ENCODE assay signal across 11 cellular contexts in genomic region chr1:18109058-18109755, GRCh38. TPM values are rescaled to one million over a fixed set of nuclear protein-coding genes. Genes with fewer than 3 reads are reported as not detected.
A peak's percentile ranks its signal among the peaks of the same experiment; 100 is the strongest.
DNase-seq lines count a peak whose midpoint lies in the region; ATAC-seq and TF ChIP-seq lines count a peak whose summit lies in the region.
"Had no signal": no experiment of that assay in that cellular context is flagged by ENCODE, and none has a peak within 500 bp of the region (broad histone marks: within the 10 kb centered on the region; RNA-seq: fewer than 3 reads in every experiment).

No MANE protein-coding gene starts in this region.

- no peak overlapping the region for H2AFZ ChIP-seq in smooth muscle cell (ENCODE audit: low read depth)

- TF ChIP-seq CTCF in suprapubic skin (IDR thresholded peaks at IDR 0.05) (no peak), smooth muscle cell (IDR thresholded peaks at IDR 0.05; ENCODE audit: borderline replicate concordance, insufficient read depth, poor library complexity, severe bottlenecking) (no peak), foreskin keratinocyte (conservative IDR thresholded peaks at IDR 0.05) (no peak)

- peak; percentile 18 for DNase-seq in activated T-cell treated with anti-CD3 and anti-CD28 coated beads, Interleukin-2, amount 50 U/mL, for 48 hours
- no peak for DNase-seq in activated T-cell treated with anti-CD3 and anti-CD28 coated beads for 4 hours
- DNase-seq in NCI-H526 (lab: John Stamatoyannopoulos, UW) = peak; percentile 53 to 79
- peak in 2 of 3 donors; percentile 54 to 57 for DNase-seq in right cardiac atrium
- DNase-seq in suprapubic skin (ENCODE audit: low spot score in 2 of 2) = no peak
- DNase-seq in smooth muscle cell (lab: John Stamatoyannopoulos, UW; ENCODE audit: unreplicated experiment) = no peak
- no peak for DNase-seq in foreskin keratinocyte
- no peak for DNase-seq in GOT3 (lab: John Stamatoyannopoulos, UW)
- DNase-seq: activated B cell treated with CpG ODN at 0.5 μM for 24 hours, dermis blood vessel endothelial cell, KG1 had no signal

- H3K4me3 ChIP-seq in right cardiac atrium (ENCODE audit: low read length) (no peak overlapping the region), suprapubic skin (peak overlapping the region; percentile 43), smooth muscle cell (no peak overlapping the region)

- no peaks in the 10 kb centered on the region for H3K36me3 ChIP-seq in suprapubic skin
- H3K36me3 ChIP-seq in smooth muscle cell (ENCODE audit: low read depth) = no peaks in the 10 kb centered on the region

- no peaks in the 10 kb centered on the region for H3F3A ChIP-seq in smooth muscle cell (ENCODE audit: low read depth)

- ATAC-seq in right cardiac atrium (peak; percentile 7 to 13), foreskin keratinocyte (no peak)

- no peak overlapping the region for H3K4me2 ChIP-seq in smooth muscle cell

- H3K27ac ChIP-seq in right cardiac atrium (ENCODE audit: low read length) (no peak overlapping the region), suprapubic skin (no peak overlapping the region), smooth muscle cell (ENCODE audit: low read depth) (no peak overlapping the region), foreskin keratinocyte (no peak overlapping the region)

- H3K4me1 ChIP-seq in right cardiac atrium (ENCODE audit: control insufficient read depth, insufficient read depth, low read length) = no peaks in the 10 kb centered on the region
- H3K4me1 ChIP-seq in suprapubic skin = peaks cover 42% of the 10 kb centered on the region
- peaks cover 8% of the 10 kb centered on the region for H3K4me1 ChIP-seq in smooth muscle cell (ENCODE audit: low read depth)
- no peaks in the 10 kb centered on the region for H3K4me1 ChIP-seq in foreskin keratinocyte

- H3K9ac ChIP-seq in smooth muscle cell (ENCODE audit: low read depth) = no peak overlapping the region

- no peaks in the 10 kb centered on the region for H3K9me3 ChIP-seq in right cardiac atrium (ENCODE audit: control insufficient read depth, low read length)
- H3K9me3 ChIP-seq in suprapubic skin = no peaks in the 10 kb centered on the region
- no peaks in the 10 kb centered on the region for H3K9me3 ChIP-seq in smooth muscle cell (replicated peaks; ENCODE audit: low read depth)

- no peaks in the 10 kb centered on the region for H3K27me3 ChIP-seq in right cardiac atrium (ENCODE audit: control insufficient read depth, insufficient read depth)
- H3K27me3 ChIP-seq in suprapubic skin = peaks cover 89% of the 10 kb centered on the region
- H3K27me3 ChIP-seq in smooth muscle cell (ENCODE audit: low read depth) = peaks cover 98% of the 10 kb centered on the region
- peaks cover 73% of the 10 kb centered on the region for H3K27me3 ChIP-seq in foreskin keratinocyte

- H3K79me2 ChIP-seq in smooth muscle cell (ENCODE audit: low read depth) = no peaks in the 10 kb centered on the region

- 3% methylated on average over 32 of the region's 32 CpGs for WGBS in right cardiac atrium
- 3% methylated on average over 18 of the region's 32 CpGs for whole genome bisulfite sequencing in suprapubic skin
- 4% methylated on average over 32 of the region's 32 CpGs for WGBS in smooth muscle cell (ENCODE audit: low lambda C conversion rate)

- no peak for TF ChIP-seq EP300 in suprapubic skin (IDR thresholded peaks at IDR 0.05)

- no peak for TF ChIP-seq POLR2A in suprapubic skin (IDR thresholded peaks at IDR 0.05)

- intact Hi-C loops in right cardiac atrium (cut with DNase I) = loop anchor here in 2 of 4 donors (10.0 kb wide), 2 partner anchors 184 to 454 kb away; no protein-coding TSS in a partner anchor

- no peaks in the 10 kb centered on the region for H4K20me1 ChIP-seq in smooth muscle cell (ENCODE audit: low read depth)

RNA-seq across cellular contexts. Expression of gene IGSF21, which starts 1.6 kb away (rescaled TPM):
- total RNA-seq in right cardiac atrium = 1 to 10 TPM; 1.6 to 3.1 (median 1.9) TPM
- polyA plus RNA-seq in right cardiac atrium = 0.52 TPM
- total RNA-seq in suprapubic skin = 1 to 10 TPM in 3 of 4 donors, under 1 TPM in 1; 0.68 to 3.5 (median 1.3) TPM
- not detected in 2 replicates for total RNA-seq in smooth muscle cell
- polyA plus RNA-seq in smooth muscle cell = not detected in 2 replicates
- not detected in 2 replicates for total RNA-seq in foreskin keratinocyte
- polyA plus RNA-seq in foreskin keratinocyte = not detected in 2 replicates
- total RNA-seq: activated B cell treated with CpG ODN at 0.5 μM for 24 hours, dermis blood vessel endothelial cell had no signal

Comparison
In these comparisons a context has a peak if more than half of its experiments do, and no peak if none do; other contexts are left out.
1. DNase-seq: peak in activated T-cell treated with anti-CD3 and anti-CD28 coated beads, Interleukin-2, amount 50 U/mL, for 48 hours (2 of 2), NCI-H526 (2 of 2) and right cardiac atrium (2 of 3); none in activated T-cell treated with anti-CD3 and anti-CD28 coated beads for 4 hours (single experiment), suprapubic skin (0 of 2), smooth muscle cell (single experiment), foreskin keratinocyte (0 of 2) and GOT3 (single experiment).